11 cellular contexts compared by ENCODE assay signal in the genomic region with DNA sequence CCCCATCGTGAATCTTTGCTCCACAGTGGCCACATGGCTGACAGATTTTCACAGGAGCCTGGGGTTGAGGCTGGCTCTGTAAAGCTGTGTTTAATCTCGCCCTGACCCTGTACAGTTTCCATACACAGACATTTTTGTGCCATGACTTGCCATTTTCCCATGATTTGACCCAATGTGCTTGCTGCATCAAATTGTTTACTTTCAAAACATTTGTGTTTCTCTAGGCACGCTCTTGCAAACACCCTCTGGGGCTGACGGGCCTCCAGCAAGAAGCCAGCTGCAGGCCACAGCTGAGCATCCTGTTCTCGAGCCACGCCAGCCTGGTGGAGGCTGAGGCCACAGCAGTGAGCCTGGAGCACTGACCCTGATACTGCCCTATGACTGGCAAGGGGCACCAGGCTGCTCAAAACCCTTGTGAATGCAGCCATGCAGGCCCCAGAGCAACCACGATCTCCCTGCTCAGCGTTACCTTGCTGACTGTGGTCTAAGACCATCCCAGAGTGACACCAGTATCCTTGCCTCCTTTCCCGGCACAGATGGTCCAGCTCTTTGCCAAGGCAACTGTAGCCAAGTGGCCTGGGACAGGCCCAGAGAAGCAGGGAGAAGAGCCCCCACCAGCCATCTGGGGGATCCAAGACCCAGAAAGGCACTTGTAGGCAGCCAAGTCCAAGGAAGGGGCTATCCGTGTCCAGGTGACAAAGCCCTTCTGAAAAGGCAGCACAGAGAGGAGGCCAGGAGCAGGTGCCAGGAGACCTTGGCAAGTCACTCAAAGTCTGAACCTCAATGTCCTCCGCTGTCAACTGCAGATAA.
A peak's percentile ranks its signal among the peaks of the same experiment; 100 is the strongest.
DNase-seq lines count a peak whose midpoint lies in the region; ATAC-seq and TF ChIP-seq lines count a peak whose summit lies in the region.
"Had no signal": no experiment of that assay in that cellular context is flagged by ENCODE, and none has a peak within 500 bp of the region (broad histone marks: within the 10 kb centered on the region; RNA-seq: fewer than 3 reads in every experiment).

No MANE protein-coding gene starts in this region.

- TF ChIP-seq POLR2A in GM18505 (IDR thresholded peaks at IDR 0.05; ENCODE audit: borderline replicate concordance, extremely low read depth, insufficient read depth, insufficient read length): no peak
- TF ChIP-seq POLR2A in body of pancreas (IDR thresholded peaks at IDR 0.05): no peak

- no peak overlapping the region for H3K4me2 ChIP-seq in PC-3 (ENCODE audit: low read length)

- H3K4me3 ChIP-seq in PC-3 (ENCODE audit: low read length) (no peak overlapping the region), epithelial cell of esophagus (ENCODE audit: low read length) (no peak overlapping the region), body of pancreas (no peak overlapping the region)
- H3K4me3 ChIP-seq: dorsolateral prefrontal cortex had no signal

- intact Hi-C loops in PC-3 (cut with micrococcal nuclease): no loop called here
- intact Hi-C loops in body of pancreas (cut with DNase I): no loop called here

- no peaks in the 10 kb centered on the region for H3K79me2 ChIP-seq in PC-3 (ENCODE audit: low read length)

- DNase-seq in EH (ENCODE audit: low read depth) (peak; percentile 97), PC-3 (peak; percentile 7), epithelial cell of esophagus (ENCODE audit: low read depth) (peak; percentile 66), renal cortical epithelial cell (ENCODE audit: low read depth) (peak; percentile 7), body of pancreas (no peak), retina (no peak)
- DNase-seq: NCI-H2227 treated with DMSO at 0.1 percent for 48 hours, posterior cingulate gyrus had no signal

- H3K4me1 ChIP-seq in PC-3 (ENCODE audit: insufficient read depth, low read length) (no peaks in the 10 kb centered on the region), body of pancreas (peaks cover 5% of the 10 kb centered on the region)

- POLR2A ChIA-PET in PC-3 (lab: Charles Lee; ENCODE audit: unreplicated experiment): no interaction called here

- no TSS peak for BruUV-seq in PC-3 (replicated peaks; lab: Mats Ljungman, UMichigan)

- CTCF ChIA-PET in PC-3 (lab: Charles Lee): no interaction called here

- no peak for TF ChIP-seq CTCF in PC-3 (conservative IDR thresholded peaks at IDR 0.05; ENCODE audit: low read depth, low read length)
- no peak for TF ChIP-seq CTCF in epithelial cell of esophagus (IDR thresholded peaks at IDR 0.05; ENCODE audit: insufficient read depth, low read depth, low read length, missing control alignments)
- TF ChIP-seq CTCF in body of pancreas (IDR thresholded peaks at IDR 0.05): no peak

- WGBS in body of pancreas, 2 donors: 83 to 84% methylated on average over 6 to 11 of the region's 11 CpGs

- no peaks in the 10 kb centered on the region for H3K9me2 ChIP-seq in PC-3 (replicated peaks; ENCODE audit: low read length)

- no peaks in the 10 kb centered on the region for H3K36me3 ChIP-seq in PC-3 (ENCODE audit: low read depth, low read length)
- no peaks in the 10 kb centered on the region for H3K36me3 ChIP-seq in body of pancreas (replicated peaks in 1 of 2; ENCODE audit: insufficient read depth in 1 of 2, low read depth in 2 of 2)

- H3K27me3 ChIP-seq in PC-3 (ENCODE audit: low read length) (no peaks in the 10 kb centered on the region), body of pancreas (no peaks in the 10 kb centered on the region)
- H3K27me3 ChIP-seq: dorsolateral prefrontal cortex had no signal

- H4K20me1 ChIP-seq in PC-3 (ENCODE audit: low read length): no peaks in the 10 kb centered on the region

- ATAC-seq in PC-3: no peak
- ATAC-seq in GM18505 (IDR thresholded peaks at IDR 0.05; ENCODE audit: unreplicated experiment): no peak
- ATAC-seq in body of pancreas: no peak
- ATAC-seq in HG02642 (IDR thresholded peaks at IDR 0.05; ENCODE audit: poor library complexity, unreplicated experiment): no peak

- no peak overlapping the region for H3K9ac ChIP-seq in PC-3 (ENCODE audit: low read length)

- no peak overlapping the region for H2AFZ ChIP-seq in PC-3 (ENCODE audit: low read length)

- H3K9me3 ChIP-seq in PC-3 (ENCODE audit: low read length) (no peaks in the 10 kb centered on the region), body of pancreas (no peaks in the 10 kb centered on the region)

- no peak overlapping the region for H3K27ac ChIP-seq in PC-3 (ENCODE audit: low read length)
- no peak overlapping the region for H3K27ac ChIP-seq in body of pancreas

- no peaks in the 10 kb centered on the region for H3F3A ChIP-seq in PC-3 (ENCODE audit: low read length, unreplicated experiment)

Comparison
In these comparisons a context has a peak if more than half of its experiments do, and no peak if none do; other contexts are left out.
1. DNase-seq: peak in EH (single experiment), PC-3 (single experiment), epithelial cell of esophagus (single experiment) and renal cortical epithelial cell (single experiment); none in body of pancreas (0 of 4) and retina (single experiment).